15 cellular contexts compared by ENCODE assay signal in the genomic region with DNA sequence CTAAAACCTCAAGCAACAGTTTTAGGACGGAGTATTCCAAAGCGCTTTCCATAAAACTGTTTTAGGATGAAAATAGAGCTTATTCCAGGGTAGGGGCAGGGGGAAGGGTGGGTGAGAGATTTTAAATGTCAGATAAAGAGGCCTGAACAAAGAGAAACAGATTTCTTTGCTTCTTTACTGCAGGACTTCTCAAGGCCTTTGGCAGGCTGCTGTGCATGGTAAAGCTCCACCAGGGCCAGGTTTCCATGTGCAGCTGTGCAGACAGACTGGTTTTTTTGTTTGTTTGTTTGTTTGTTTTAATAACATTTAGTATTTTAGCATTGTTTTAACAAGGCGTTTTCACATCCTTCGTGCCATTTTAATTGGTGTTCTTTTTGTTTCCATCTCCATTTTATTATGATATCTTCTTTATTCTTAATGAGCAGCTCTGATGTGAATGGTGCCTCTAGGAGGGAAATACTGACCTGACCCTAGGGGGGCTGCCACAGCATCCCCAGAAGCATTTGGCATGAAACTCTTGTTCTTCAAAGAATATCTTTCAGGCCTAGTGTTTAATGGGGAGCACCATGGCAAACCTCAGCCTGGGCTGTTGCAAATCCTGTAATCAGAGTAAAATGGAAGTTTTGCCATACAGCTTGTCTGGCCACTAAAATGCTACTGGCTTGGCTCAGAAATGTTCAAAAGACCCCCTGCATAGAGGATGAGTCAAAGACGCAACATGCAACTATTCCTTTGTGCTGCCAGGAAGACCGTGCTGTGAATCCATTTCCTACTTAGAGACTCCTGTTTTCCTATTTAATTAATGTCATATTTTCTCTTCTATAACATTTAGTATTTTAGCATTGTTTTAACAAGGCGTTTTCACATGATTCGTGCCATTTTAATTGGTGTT. TPM values are rescaled to one million over a fixed set of nuclear protein-coding genes. Genes with fewer than 3 reads are reported as not detected.
DNase-seq lines count a peak whose midpoint lies in the region; ATAC-seq, FAIRE-seq and TF ChIP-seq lines count a peak whose summit lies in the region.
"Had no signal": no experiment of that assay in that cellular context is flagged by ENCODE, and none has a peak within 500 bp of the region (broad histone marks: within the 10 kb centered on the region; RNA-seq: fewer than 3 reads in every experiment).

No MANE protein-coding gene starts in this region.

- no peak overlapping the region for H3K4me2 ChIP-seq in K562 (ENCODE audit: insufficient read depth, low read length)

- no peaks in the 10 kb centered on the region for H3K9me3 ChIP-seq in K562 (replicated peaks; ENCODE audit: control insufficient read depth, insufficient read depth, low read depth, low read length)
- H3K9me3 ChIP-seq: esophagus squamous epithelium had no signal

- H3K27me3 ChIP-seq in K562 (ENCODE audit: control insufficient read depth in 2 of 2, insufficient read depth in 2 of 2, low read length in 2 of 2): peaks cover 20 to 36% of the 10 kb centered on the region in 2 experiments

- BruUV-seq in K562 (replicated peaks; lab: Mats Ljungman, UMichigan): no TSS peak

- H2AFZ ChIP-seq in K562 (ENCODE audit: low read depth, low read length): no peak overlapping the region

- TF ChIP-seq CTCF in HFF-Myc (IDR thresholded peaks at IDR 0.05; ENCODE audit: low read depth, low read length, missing control alignments) (no peak), K562 (IDR thresholded peaks at IDR 0.05 in 2 of 3, conservative IDR thresholded peaks at IDR 0.05 in 1 of 3; ENCODE audit: insufficient read depth in 2 of 3, low read depth in 1 of 3, low read length in 3 of 3) (no peak)

- intact Hi-C loops in K562 (cut with micrococcal nuclease): no loop called here

- TF ChIP-seq EP300 in K562 (IDR thresholded peaks at IDR 0.05; ENCODE audit: low read length): no peak

- H3K4me1 ChIP-seq in K562 (replicated peaks in 1 of 2; ENCODE audit: control insufficient read depth in 2 of 2, insufficient read depth in 2 of 2, low read length in 2 of 2): no peaks in the 10 kb centered on the region
- H3K4me1 ChIP-seq: esophagus squamous epithelium had no signal

- POLR2A ChIA-PET in K562 (lab: Yijun Ruan, JAX): interaction anchor here (1.0 kb wide), 1 partner anchor 67 kb away, joined by 3 read pairs; no protein-coding TSS in a partner anchor

- H3K9me1 ChIP-seq in K562 (ENCODE audit: control insufficient read depth, insufficient read depth, low read length): no peaks in the 10 kb centered on the region

- no peak overlapping the region for H3K27ac ChIP-seq in K562 (ENCODE audit: extremely low read depth, low read depth, low read length)
- H3K27ac ChIP-seq: C4-2B, esophagus squamous epithelium had no signal

- CTCF ChIA-PET in K562 (lab: Yijun Ruan, JAX; ENCODE audit: low intra/inter-chr PET ratio): no interaction called here

- no peak overlapping the region for H3K4me3 ChIP-seq in HFF-Myc (replicated peaks; ENCODE audit: low read depth, low read length)
- no peak overlapping the region for H3K4me3 ChIP-seq in K562
- no peak overlapping the region for H3K4me3 ChIP-seq in skeletal muscle cell (ENCODE audit: low read depth, low read length)
- H3K4me3 ChIP-seq: esophagus squamous epithelium had no signal

- no peak overlapping the region for H3K9ac ChIP-seq in K562 (ENCODE audit: insufficient read depth in 1 of 2, low read depth in 2 of 2, low read length in 2 of 2)

- WGBS in K562 (ENCODE audit: insufficient coverage, low coverage, missing lambda C conversion rate): 11% methylated on average over 8 of the region's 8 CpGs

- in situ Hi-C loops in K562 (cut with MboI): no loop called here

- no peak for TF ChIP-seq POLR2A in K562 (conservative IDR thresholded peaks at IDR 0.05)

- H3K79me2 ChIP-seq in K562 (ENCODE audit: control insufficient read depth, insufficient read depth, low read length): no peaks in the 10 kb centered on the region

- no peak for FAIRE-seq in K562 (lab: Jason Lieb, UNC)
- FAIRE-seq: HTR-8/SVneo had no signal

- H3K36me3 ChIP-seq in K562 (ENCODE audit: control insufficient read depth, insufficient read depth, low read length): no peaks in the 10 kb centered on the region
- H3K36me3 ChIP-seq: esophagus squamous epithelium had no signal

- no peak for ATAC-seq in K562
- no peak for ATAC-seq in GM19397 (IDR thresholded peaks at IDR 0.05; ENCODE audit: unreplicated experiment)
- no peak for ATAC-seq in GM21825 (IDR thresholded peaks at IDR 0.05; ENCODE audit: unreplicated experiment)
- ATAC-seq: activated T-helper 17 cell treated with anti-CD3 and anti-CD28 coated beads, Interleukin-2, amount 50 U/mL, for 72 hours; natural killer cell; PC-3 had no signal

- no peak for TF ChIP-seq RAD21 in K562 (CRISPR knock-in tag; conservative IDR thresholded peaks at IDR 0.05 in 1 of 2, IDR thresholded peaks at IDR 0.05 in 1 of 2)

- DNase-seq in HFF-Myc (ENCODE audit: extremely low read depth, low read depth) (peak; percentile 61), K562 (ENCODE audit: extremely low read depth in 1 of 4, low spot score in 3 of 4) (no peak), glomerular visceral epithelial cell (ENCODE audit: extremely low spot score) (peak; percentile 44), skeletal muscle cell (ENCODE audit: low read depth) (peak; percentile 79), SK-N-DZ (ENCODE audit: low spot score) (no peak)
- DNase-seq: esophagus squamous epithelium, natural killer cell, NCI-H2029 treated with DMSO at 0.1 percent for 48 hours, NCI-H524, PC-3 had no signal

- H4K20me1 ChIP-seq in K562 (replicated peaks; ENCODE audit: control insufficient read depth, insufficient read depth, low read length): no peaks in the 10 kb centered on the region

TF ChIP-seq in K562, 482 proteins besides CTCF, POLR2A, EP300 and RAD21:
- TF ChIP-seq ZNF507 (tag; conservative IDR thresholded peaks at IDR 0.05): no peak
- TF ChIP-seq KLF13 (tag; IDR thresholded peaks at IDR 0.05; ENCODE audit: borderline replicate concordance, low read depth): no peak
- peak; percentile 67 for TF ChIP-seq ZNF239 (CRISPR knock-in tag; IDR thresholded peaks at IDR 0.05)

RNA-seq across cellular contexts. Expression of gene HECW1, which starts 26.5 kb away (rescaled TPM):
- total RNA-seq in K562 (2011; cell fraction: chromatin; rRNA removed; ENCODE audit: low replicate concordance): 0.33 and 0.39 TPM in 2 replicates
- total RNA-seq in K562 (2011; cell fraction: nucleolus; rRNA removed): 0.17 TPM in 1 of 2 replicates, not detected in the other
- total RNA-seq in K562 (2011; cell fraction: nucleoplasm; rRNA removed): 0.08 and 0.88 TPM in 2 replicates
- 0.41 TPM in 1 of 2 replicates, not detected in the other for total RNA-seq in K562 (2014; rRNA removed)
- total RNA-seq in K562 (2014; rRNA removed; fragmentation: Illumina TruSeq; extraction: Trizol): not detected in 2 replicates
- total RNA-seq in K562 (2015; rRNA removed; fragmentation: Illumina TruSeq; extraction: Trizol): 0.14 and 0.64 TPM in 2 replicates
- 0.47 TPM in 1 of 2 replicates, not detected in the other for total RNA-seq in K562 (2021)
- polyA plus RNA-seq in K562 (2011; rRNA removed): 0.07 and 0.11 TPM in 2 replicates
- not detected in 2 replicates for polyA plus RNA-seq in K562 (2011; cell fraction: cytosol; rRNA removed)
- 0.13 and 0.20 TPM in 2 replicates for polyA plus RNA-seq in K562 (2011; cell fraction: nucleus; rRNA removed)
- polyA plus RNA-seq in K562 (2012): 0.36 and 0.46 TPM in 2 replicates
- polyA plus RNA-seq in K562 (2014; fragmentation: Illumina TruSeq; extraction: Trizol): 0.13 TPM in 1 of 2 replicates, not detected in the other
- polyA plus RNA-seq in K562 (2014; fragmentation: Nextera tagmentation; extraction: Ambion mirVana): under 1 TPM; 0.08 to 0.31 TPM
- 0.43 TPM in 1 of 2 replicates, not detected in the other for polyA plus RNA-seq in K562 (2014; rRNA removed)
- not detected in 2 replicates for polyA minus RNA-seq in K562 (2011; rRNA and poly(A)+ RNA removed)
- not detected in 2 replicates for polyA minus RNA-seq in K562 (2011; cell fraction: cytosol; rRNA and poly(A)+ RNA removed)
- not detected in 2 replicates for polyA minus RNA-seq in K562 (2011; cell fraction: nucleus; rRNA and poly(A)+ RNA removed)
- 1.9 and 7.7 TPM in 2 replicates for polyA plus RNA-seq in SK-N-DZ (2014; cell fraction: cytosol; rRNA removed)
- polyA plus RNA-seq in SK-N-DZ (2014; cell fraction: nucleus; rRNA removed): 3.7 and 6.7 TPM in 2 replicates
- total RNA-seq: activated T-helper 17 cell treated with anti-CD3 and anti-CD28 coated beads, Interleukin-2, amount 50 U/mL, for 72 hours; natural killer cell had no signal

Comparison
In these comparisons a context has a peak if more than half of its experiments do, and no peak if none do; other contexts are left out.
1. DNase-seq: peak in HFF-Myc (single experiment), glomerular visceral epithelial cell (single experiment) and skeletal muscle cell (single experiment); none in K562 (0 of 4) and SK-N-DZ (single experiment).